Comparison of ENCODE assay signal across 17 cellular contexts in genomic region chr3:24952388-24952787, GRCh38.
DNase-seq lines count a peak whose midpoint lies in the region; ATAC-seq, FAIRE-seq and TF ChIP-seq lines count a peak whose summit lies in the region.
"Had no signal": no experiment of that assay in that cellular context is flagged by ENCODE, and none has a peak within 500 bp of the region (broad histone marks: within the 10 kb centered on the region; RNA-seq: fewer than 3 reads in every experiment).

No MANE protein-coding gene starts in this region.

- FAIRE-seq in frontal cortex (lab: Jason Lieb, UNC) (no peak), D721Med (lab: Jason Lieb, UNC) (no peak)
- FAIRE-seq: RCC 7860 had no signal

- TF ChIP-seq CTCF in D721Med (IDR thresholded peaks at IDR 0.05; ENCODE audit: insufficient read depth, missing control alignments) = no peak

- ATAC-seq in GM21515 (IDR thresholded peaks at IDR 0.05; ENCODE audit: unreplicated experiment) (no peak), GM19351 (IDR thresholded peaks at IDR 0.05; ENCODE audit: unreplicated experiment) (no peak)
- ATAC-seq: HCT116, SK-N-SH treated with all-trans-retinoic acid at 6 μM for 48 hours had no signal

- peak; percentile 5 for DNase-seq in NCI-H2171 treated with DMSO at 0.1 percent for 48 hours (lab: John Stamatoyannopoulos, UW)
- DNase-seq in NCI-H2171 (lab: John Stamatoyannopoulos, UW) = no peak
- peak; percentile 90 for DNase-seq in NCI-H69 (lab: John Stamatoyannopoulos, UW)
- peak; percentile 72 for DNase-seq in iPS DF 19.7 (ENCODE audit: low read depth, low spot score)
- DNase-seq in frontal cortex (ENCODE audit: low spot score in 2 of 2) = no peak
- DNase-seq in D721Med (ENCODE audit: insufficient read length, low spot score) = no peak
- DNase-seq: IMR-90, Kasumi-1, NCI-H1694, NCI-H226, NCI-H526, SHP77 had no signal

Comparison
In these comparisons a context has a peak if more than half of its experiments do, and no peak if none do; other contexts are left out.
1. DNase-seq: peak in NCI-H2171 treated with DMSO at 0.1 percent for 48 hours (single experiment), NCI-H69 (single experiment) and iPS DF 19.7 (single experiment); none in NCI-H2171 (single experiment), frontal cortex (0 of 2) and D721Med (single experiment).